ENCODE assay signal across 10 cellular contexts in the genomic region with DNA sequence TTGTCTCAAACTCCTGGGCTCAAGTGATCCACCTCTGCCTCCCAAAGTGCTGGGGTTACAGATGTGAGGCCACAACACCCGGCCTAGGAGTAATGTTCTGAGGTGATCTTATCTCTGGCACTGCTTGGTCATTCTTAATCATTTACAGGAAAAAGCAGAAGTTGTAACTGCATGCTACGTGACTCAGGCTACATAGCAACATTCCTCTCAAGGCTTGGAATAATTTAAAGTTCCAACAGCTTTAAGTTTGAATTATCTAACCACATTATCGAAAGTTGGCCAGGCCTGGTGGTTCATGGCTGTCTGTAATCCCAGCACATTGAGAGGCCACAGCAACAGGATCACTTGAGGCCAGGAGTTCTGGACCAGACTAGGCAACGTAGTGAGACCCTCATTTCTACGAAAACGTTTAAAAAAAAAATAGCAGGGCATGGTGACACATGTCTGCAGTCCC. TPM values are rescaled to one million over a fixed set of nuclear protein-coding genes. Genes with fewer than 3 reads are reported as not detected.
DNase-seq lines count a peak whose midpoint lies in the region; TF ChIP-seq lines count a peak whose summit lies in the region.
"Had no signal": no experiment of that assay in that cellular context is flagged by ENCODE, and none has a peak within 500 bp of the region (broad histone marks: within the 10 kb centered on the region; RNA-seq: fewer than 3 reads in every experiment).

No MANE protein-coding gene starts in this region.

- H3K4me3 ChIP-seq in brain microvascular endothelial cell (ENCODE audit: low read depth, low read length) (no peak overlapping the region), neutrophil (ENCODE audit: low read depth in 1 of 2, low read length in 1 of 2) (peak overlapping the region; percentile 38 to 43), right atrium auricular region (no peak overlapping the region)

- no peaks in the 10 kb centered on the region for H3K9me3 ChIP-seq in neutrophil
- H3K9me3 ChIP-seq in right atrium auricular region: no peaks in the 10 kb centered on the region

- H3K36me3 ChIP-seq in brain microvascular endothelial cell (replicated peaks) (no peaks in the 10 kb centered on the region), neutrophil (no peaks in the 10 kb centered on the region), right atrium auricular region (no peaks in the 10 kb centered on the region)

- in situ Hi-C loops in brain microvascular endothelial cell (cut with HindIII; ENCODE audit: low pct_ligation_motif_present, low sequenced_read_pairs): no loop called here

- TF ChIP-seq CTCF in brain microvascular endothelial cell (IDR thresholded peaks at IDR 0.05; ENCODE audit: low read depth, low read length, missing control alignments) (no peak), neutrophil (IDR thresholded peaks at IDR 0.05) (no peak), right atrium auricular region (IDR thresholded peaks at IDR 0.05) (no peak)

- H3K27me3 ChIP-seq in brain microvascular endothelial cell (replicated peaks) (no peaks in the 10 kb centered on the region), neutrophil (no peaks in the 10 kb centered on the region), right atrium auricular region (no peaks in the 10 kb centered on the region)

- peaks cover 83 to 85% of the 10 kb centered on the region in 2 experiments for H3K4me1 ChIP-seq in neutrophil (ENCODE audit: control insufficient read depth in 1 of 2, insufficient read depth in 1 of 2, low read depth in 1 of 2, low read length in 1 of 2)
- H3K4me1 ChIP-seq in right atrium auricular region: peaks cover 0 to 20% of the 10 kb centered on the region in 2 donors

- H3K27ac ChIP-seq in brain microvascular endothelial cell: peak overlapping the region; percentile 50
- H3K27ac ChIP-seq in neutrophil: peak overlapping the region; percentile 100
- H3K27ac ChIP-seq in right atrium auricular region: no peak overlapping the region

- DNase-seq in EH (ENCODE audit: low read depth) (peak; percentile 96), M059J (ENCODE audit: low read depth) (peak; percentile 92), brain microvascular endothelial cell (peak; percentile 79), T-helper 9 cell (no peak), midbrain (lab: John Stamatoyannopoulos, UW) (no peak), right atrium auricular region (ENCODE audit: low spot score) (no peak), DMS 273 (lab: John Stamatoyannopoulos, UW; ENCODE audit: unreplicated experiment) (no peak)
- DNase-seq: activated naive CD8-positive, alpha-beta T cell treated with anti-CD3 and anti-CD28 coated beads, Interleukin-2, amount 50 U/mL, for 24 hours; stimulated activated naive CD8-positive, alpha-beta T cell treated with anti-CD3 and anti-CD28 coated beads, Interleukin-15, Interleukin-2, amounts not matched to agents 100 U/mL and 50 U/mL, for 24 hours had no signal

RNA-seq across cellular contexts. Expression of gene B9D2, which starts 3.9 kb away (rescaled TPM):
- total RNA-seq in M059J (2014; rRNA removed; shearing (Covaris generic)): 8.2 and 9.9 TPM in 2 replicates
- 1 to 10 TPM; 1.9 to 3.8 TPM for total RNA-seq in right atrium auricular region

RNA-seq across cellular contexts. Expression of gene TMEM91, which starts 8.5 kb away (rescaled TPM):
- total RNA-seq in M059J (2014; rRNA removed; shearing (Covaris generic)): 0.17 and 2.4 TPM in 2 replicates
- 1 to 10 TPM; 5.0 to 8.5 TPM for total RNA-seq in right atrium auricular region

RNA-seq across cellular contexts. Expression of gene TGFB1, which starts 14.2 kb away (rescaled TPM):
- 10.1 and 22.9 TPM in 2 replicates for total RNA-seq in M059J (2014; rRNA removed; shearing (Covaris generic))
- total RNA-seq in right atrium auricular region: 10 to 100 TPM; 17.6 to 33.7 TPM

RNA-seq across cellular contexts. Expression of gene EXOSC5, which starts 29.3 kb away (rescaled TPM):
- 25.2 and 28.5 TPM in 2 replicates for total RNA-seq in M059J (2014; rRNA removed; shearing (Covaris generic))
- 1 to 10 TPM; 8.5 to 9.0 TPM for total RNA-seq in right atrium auricular region

RNA-seq across cellular contexts. Expression of gene BCKDHA, which starts 29.7 kb away (rescaled TPM):
- 15.9 and 18.3 TPM in 2 replicates for total RNA-seq in M059J (2014; rRNA removed; shearing (Covaris generic))
- 10 to 100 TPM; 65.2 to 77.6 TPM for total RNA-seq in right atrium auricular region

Comparison
In these comparisons a context has a peak if more than half of its experiments do, and no peak if none do; other contexts are left out.
1. DNase-seq: peak in EH (single experiment), M059J (single experiment) and brain microvascular endothelial cell (single experiment); none in T-helper 9 cell (single experiment), midbrain (single experiment), right atrium auricular region (single experiment) and DMS 273 (single experiment).
2. H3K27ac ChIP-seq: peak in brain microvascular endothelial cell (single experiment) and neutrophil (single experiment); none in right atrium auricular region (0 of 2).
3. H3K4me3 ChIP-seq: peak in neutrophil (2 of 2); none in brain microvascular endothelial cell (single experiment) and right atrium auricular region (0 of 2).